Comparison of ENCODE assay signal across 21 cellular contexts in the genomic region with DNA sequence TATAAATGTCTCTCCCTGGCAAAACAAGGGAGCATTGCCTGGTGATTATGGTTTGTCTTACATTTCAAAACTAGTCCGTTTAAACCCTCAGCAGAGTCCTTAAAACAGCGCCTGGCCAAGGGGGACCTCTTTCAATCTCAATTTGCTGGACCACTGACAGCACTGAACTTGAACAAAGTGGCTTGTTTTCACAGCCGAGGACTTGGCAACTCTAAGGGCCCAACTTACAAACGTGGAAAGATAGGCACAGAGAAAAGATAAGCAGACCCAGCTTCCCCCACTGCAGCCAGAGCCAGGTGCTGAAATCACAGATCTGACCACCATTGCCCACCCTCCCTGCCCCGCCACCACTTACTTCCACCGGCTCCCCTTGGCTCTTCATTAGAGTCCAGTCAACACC.
"Had no signal": no experiment of that assay in that cellular context is flagged by ENCODE, and none has a peak within 500 bp of the region (broad histone marks: within the 10 kb centered on the region; RNA-seq: fewer than 3 reads in every experiment).

No MANE protein-coding gene starts in this region.

- H3K27ac ChIP-seq: coronary artery, esophagus squamous epithelium, parathyroid adenoma, sigmoid colon, stomach, tibial artery had no signal

- H3K36me3 ChIP-seq: esophagus squamous epithelium, sigmoid colon, stomach, tibial artery had no signal

- H3K27me3 Mint-ChIP-seq: natural killer cell treated with Interleukin-12 subunit alpha and Interleukin-12 subunit beta and Interleukin-15 and Interleukin-18, amount 100 ng/mL, for 72 hours had no signal

- H3K4me3 ChIP-seq: coronary artery, esophagus squamous epithelium, mucosa of descending colon, sigmoid colon, stomach, tibial artery had no signal

- H3K4me3 Mint-ChIP-seq: mesothelial cell of epicardium; naive B cell; natural killer cell treated with Interleukin-12 subunit alpha and Interleukin-12 subunit beta and Interleukin-15 and Interleukin-18, amount 100 ng/mL, for 72 hours; neural crest cell; stimulated activated effector memory CD8-positive, alpha-beta T cell treated with anti-CD3 and anti-CD28 coated beads, Interleukin-12 subunit alpha, Interleukin-12 subunit beta, amount 100 ng/mL, for 72 hours; type B pancreatic cell had no signal

- H3K36me3 Mint-ChIP-seq: mesothelial cell of epicardium; naive B cell; natural killer cell treated with Interleukin-12 subunit alpha and Interleukin-12 subunit beta and Interleukin-15 and Interleukin-18, amount 100 ng/mL, for 72 hours; stimulated activated effector memory CD8-positive, alpha-beta T cell treated with anti-CD3 and anti-CD28 coated beads, Interleukin-12 subunit alpha, Interleukin-12 subunit beta, amount 100 ng/mL, for 72 hours; type B pancreatic cell had no signal

- H3K4me1 Mint-ChIP-seq: mesothelial cell of epicardium, naive B cell, neural crest cell had no signal

- ATAC-seq: mucosa of descending colon; natural killer cell treated with Interleukin-12 subunit alpha and Interleukin-12 subunit beta and Interleukin-15 and Interleukin-18, amount 100 ng/mL, for 72 hours had no signal

- H3K9ac ChIP-seq: parathyroid adenoma had no signal

- H3K27me3 ChIP-seq: esophagus squamous epithelium, sigmoid colon, stomach, tibial artery had no signal

- H2AFZ ChIP-seq: parathyroid adenoma had no signal

- H3K4me1 ChIP-seq: tibial artery had no signal

- H3K79me2 ChIP-seq: parathyroid adenoma had no signal

- H3K9me3 ChIP-seq: esophagus squamous epithelium, mucosa of descending colon, sigmoid colon, stomach, tibial artery had no signal

- DNase-seq: dermis blood vessel endothelial cell; effector memory CD4-positive, alpha-beta T cell; esophagus squamous epithelium; foreskin melanocyte; mesenchymal stem cell; mucosa of descending colon; naive B cell; sigmoid colon; stimulated activated CD4-positive, alpha-beta T cell treated with anti-CD3 and anti-CD28 coated beads, Interleukin-2, amount 100 ng/mL, for 24 hours; stimulated activated CD4-positive, alpha-beta T cell treated with anti-CD3 and anti-CD28 coated beads, Interleukin-4, amount 100 ng/mL, for 24 hours; stimulated activated naive CD4-positive, alpha-beta T cell treated with Interleukin-2 at 50 U/mL for 16 hours; stomach; tibial artery had no signal

- H3K27ac Mint-ChIP-seq: mesothelial cell of epicardium; naive B cell; natural killer cell treated with Interleukin-12 subunit alpha and Interleukin-12 subunit beta and Interleukin-15 and Interleukin-18, amount 100 ng/mL, for 72 hours; progenitor cell of endocrine pancreas; stimulated activated effector memory CD8-positive, alpha-beta T cell treated with anti-CD3 and anti-CD28 coated beads, Interleukin-12 subunit alpha, Interleukin-12 subunit beta, amount 100 ng/mL, for 72 hours; type B pancreatic cell had no signal

- H3K9me3 Mint-ChIP-seq: mesothelial cell of epicardium; naive B cell; natural killer cell treated with Interleukin-12 subunit alpha and Interleukin-12 subunit beta and Interleukin-15 and Interleukin-18, amount 100 ng/mL, for 72 hours; neural crest cell; stimulated activated effector memory CD8-positive, alpha-beta T cell treated with anti-CD3 and anti-CD28 coated beads, Interleukin-12 subunit alpha, Interleukin-12 subunit beta, amount 100 ng/mL, for 72 hours; type B pancreatic cell had no signal
